23 cellular contexts compared by ENCODE assay signal in genomic region chr2:234249006-234249405, GRCh38.
DNase-seq lines count a peak whose midpoint lies in the region; ATAC-seq, FAIRE-seq and TF ChIP-seq lines count a peak whose summit lies in the region.
"Had no signal": no experiment of that assay in that cellular context is flagged by ENCODE, and none has a peak within 500 bp of the region (broad histone marks: within the 10 kb centered on the region; RNA-seq: fewer than 3 reads in every experiment).

No MANE protein-coding gene starts in this region.

- no TSS peak for BruUV-seq in OCI-LY7 (replicated peaks; lab: Mats Ljungman, UMichigan)

- H4K20me1 ChIP-seq in OCI-LY7 (ENCODE audit: insufficient read depth, low read length) (no peaks in the 10 kb centered on the region), osteoblast (ENCODE audit: insufficient read depth, low read length) (no peaks in the 10 kb centered on the region), GM23338 (replicated peaks; ENCODE audit: insufficient read depth) (no peaks in the 10 kb centered on the region)

- intact Hi-C loops in OCI-LY7 (cut with micrococcal nuclease; ENCODE audit: unreplicated experiment) (no loop called here), adrenal gland (cut with DNase I) (no loop called here)

- peaks cover 6 to 14% (median 11%) of the 10 kb centered on the region in 4 donors for H3K4me1 Mint-ChIP-seq in CD4-positive, CD25-positive, alpha-beta regulatory T cell
- H3K4me1 Mint-ChIP-seq in GM23338: no peaks in the 10 kb centered on the region; the same call in 2 of the 3 replicates

- no peaks in the 10 kb centered on the region for H3K9me3 ChIP-seq in CD4-positive, CD25-positive, alpha-beta regulatory T cell (ENCODE audit: control insufficient read depth in 2 of 2, low read length in 2 of 2)
- H3K9me3 ChIP-seq in OCI-LY7 (ENCODE audit: low read length) (no peaks in the 10 kb centered on the region), osteoblast (ENCODE audit: low read depth, low read length) (no peaks in the 10 kb centered on the region), WERI-Rb-1 (ENCODE audit: severe bottlenecking) (peaks cover 4% of the 10 kb centered on the region), adrenal gland (replicated peaks in 1 of 3) (no peaks in the 10 kb centered on the region)
- H3K9me3 ChIP-seq: BE2C, spleen, thoracic aorta, vagina had no signal

- ATAC-seq in CD4-positive, CD25-positive, alpha-beta regulatory T cell (ENCODE audit: low read depth in 2 of 2): no peak
- no peak for ATAC-seq in GM23338

- H3K9me3 Mint-ChIP-seq in CD4-positive, CD25-positive, alpha-beta regulatory T cell: no peaks in the 10 kb centered on the region
- H3K9me3 Mint-ChIP-seq in GM23338: peaks cover 19% of the 10 kb centered on the region
- H3K9me3 Mint-ChIP-seq: activated T-cell treated with anti-CD3 and anti-CD28 coated beads, Interleukin-2, amount 50 U/mL, for 24 hours had no signal

- CTCF ChIA-PET in OCI-LY7 (lab: Charles Lee; ENCODE audit: unreplicated experiment): no interaction called here

- H3K4me3 ChIP-seq in CD4-positive, CD25-positive, alpha-beta regulatory T cell (ENCODE audit: low read depth, low read length): no peak overlapping the region
- H3K4me3 ChIP-seq in OCI-LY7 (ENCODE audit: low read depth, low read length, poor library complexity, severe bottlenecking) (no peak overlapping the region), bronchial epithelial cell (ENCODE audit: low read depth, low read length) (no peak overlapping the region), osteoblast (ENCODE audit: insufficient read depth, low read length) (no peak overlapping the region), GM23338 (no peak overlapping the region), WERI-Rb-1 (ENCODE audit: low read depth, low read length) (no peak overlapping the region), adrenal gland (no peak overlapping the region)
- H3K4me3 ChIP-seq: lung, spleen, thoracic aorta, vagina had no signal

- H3K27me3 ChIP-seq in CD4-positive, CD25-positive, alpha-beta regulatory T cell (ENCODE audit: control insufficient read depth, insufficient read depth, low read length): no peaks in the 10 kb centered on the region
- H3K27me3 ChIP-seq in bronchial epithelial cell (ENCODE audit: control insufficient read depth, insufficient read depth, low read length) (no peaks in the 10 kb centered on the region), osteoblast (ENCODE audit: insufficient read depth, low read length) (no peaks in the 10 kb centered on the region), GM23338 (ENCODE audit: insufficient read depth) (no peaks in the 10 kb centered on the region), WERI-Rb-1 (ENCODE audit: insufficient read depth, low read depth, severe bottlenecking) (no peaks in the 10 kb centered on the region), adrenal gland (no peaks in the 10 kb centered on the region)
- H3K27me3 ChIP-seq: BE2C, spleen, vagina had no signal

- peaks cover 4% of the 10 kb centered on the region for H3K4me1 ChIP-seq in CD4-positive, CD25-positive, alpha-beta regulatory T cell (ENCODE audit: control insufficient read depth, insufficient read depth, low read length, poor library complexity, severe bottlenecking)
- H3K4me1 ChIP-seq in OCI-LY7 (ENCODE audit: insufficient read depth, low read length, poor library complexity, severe bottlenecking): no peaks in the 10 kb centered on the region
- H3K4me1 ChIP-seq in osteoblast (ENCODE audit: insufficient read depth, low read length): peaks cover 53% of the 10 kb centered on the region
- peaks cover 4% of the 10 kb centered on the region; the same call in 1 of the 2 replicates for H3K4me1 ChIP-seq in GM23338 (ENCODE audit: insufficient read depth)
- H3K4me1 ChIP-seq in adrenal gland (replicated peaks in 1 of 2): no peaks in the 10 kb centered on the region
- H3K4me1 ChIP-seq: BE2C had no signal

- TF ChIP-seq CTCF in OCI-LY7 (conservative IDR thresholded peaks at IDR 0.05; ENCODE audit: low read length): 0 out of 2 replicates have a peak, but pooled peaks have one; percentile 16
- no peak for TF ChIP-seq CTCF in bronchial epithelial cell (IDR thresholded peaks at IDR 0.05; ENCODE audit: insufficient read depth, low read length, severe bottlenecking)
- no peak for TF ChIP-seq CTCF in osteoblast (IDR thresholded peaks at IDR 0.05; ENCODE audit: extremely low read depth, low read depth, low read length)
- TF ChIP-seq CTCF in GM23338 (conservative IDR thresholded peaks at IDR 0.05; ENCODE audit: low read depth in 2 of 2): 0 out of 4 replicates have a peak, but pooled peaks of 1 of the 2 experiments have one; percentile 11
- TF ChIP-seq CTCF in WERI-Rb-1 (IDR thresholded peaks at IDR 0.05; ENCODE audit: low read depth, low read length): no peak
- TF ChIP-seq CTCF in adrenal gland (IDR thresholded peaks at IDR 0.05): no peak

- H3K27ac Mint-ChIP-seq in CD4-positive, CD25-positive, alpha-beta regulatory T cell: peak overlapping the region in 2 of 3 donors; percentile 6 to 64
- H3K27ac Mint-ChIP-seq in GM23338: no peak overlapping the region
- H3K27ac Mint-ChIP-seq: activated T-cell treated with anti-CD3 and anti-CD28 coated beads, Interleukin-2, amount 50 U/mL, for 24 hours had no signal

- no peak overlapping the region for H2AFZ ChIP-seq in OCI-LY7 (ENCODE audit: low read length)
- H2AFZ ChIP-seq in osteoblast (ENCODE audit: low read length): no peak overlapping the region
- H2AFZ ChIP-seq in GM23338: no peak overlapping the region

- no peaks in the 10 kb centered on the region for H3K36me3 ChIP-seq in CD4-positive, CD25-positive, alpha-beta regulatory T cell (ENCODE audit: control insufficient read depth, insufficient read depth, low read length)
- H3K36me3 ChIP-seq in OCI-LY7 (ENCODE audit: insufficient read depth, low read length) (no peaks in the 10 kb centered on the region), bronchial epithelial cell (ENCODE audit: control insufficient read depth, insufficient read depth, low read length) (no peaks in the 10 kb centered on the region), osteoblast (ENCODE audit: insufficient read depth, low read length) (no peaks in the 10 kb centered on the region), GM23338 (ENCODE audit: insufficient read depth) (no peaks in the 10 kb centered on the region), WERI-Rb-1 (no peaks in the 10 kb centered on the region), adrenal gland (replicated peaks in 1 of 2) (no peaks in the 10 kb centered on the region)
- H3K36me3 ChIP-seq: BE2C, spleen, thoracic aorta, vagina had no signal

- H3K4me3 Mint-ChIP-seq in CD4-positive, CD25-positive, alpha-beta regulatory T cell: no peak overlapping the region
- H3K4me3 Mint-ChIP-seq in GM23338: no peak overlapping the region
- H3K4me3 Mint-ChIP-seq: activated T-cell treated with anti-CD3 and anti-CD28 coated beads, Interleukin-2, amount 50 U/mL, for 24 hours had no signal

- H3K36me3 Mint-ChIP-seq in CD4-positive, CD25-positive, alpha-beta regulatory T cell: peaks cover 2% of the 10 kb centered on the region
- peaks cover 10% of the 10 kb centered on the region; the same call in 1 of the 3 replicates for H3K36me3 Mint-ChIP-seq in GM23338 (ENCODE audit: low read depth)

- FAIRE-seq in bronchial epithelial cell (lab: Jason Lieb, UNC): no peak

- 78 to 85% (median 84%) methylated on average over 3 of the region's 3 CpGs for WGBS in adrenal gland, 4 donors

- TF ChIP-seq POLR2A in adrenal gland (IDR thresholded peaks at IDR 0.05): no peak

- no peak overlapping the region for H3K27ac ChIP-seq in CD4-positive, CD25-positive, alpha-beta regulatory T cell (ENCODE audit: insufficient read depth, low read length, poor library complexity, severe bottlenecking)
- H3K27ac ChIP-seq in OCI-LY7 (ENCODE audit: low read depth, low read length, poor library complexity, severe bottlenecking) (no peak overlapping the region), osteoblast (ENCODE audit: low read depth, low read length) (peak overlapping the region; percentile 96), GM23338 (ENCODE audit: low read depth) (no peak overlapping the region), WERI-Rb-1 (no peak overlapping the region), adrenal gland (no peak overlapping the region)
- H3K27ac ChIP-seq: spleen, thoracic aorta, vagina had no signal

- H3F3A ChIP-seq in GM23338 (replicated peaks; ENCODE audit: low read depth): no peaks in the 10 kb centered on the region

- POLR2A ChIA-PET in OCI-LY7 (lab: Charles Lee): no interaction called here

- H3K27me3 Mint-ChIP-seq in CD4-positive, CD25-positive, alpha-beta regulatory T cell: no peaks in the 10 kb centered on the region
- H3K27me3 Mint-ChIP-seq in GM23338 (ENCODE audit: insufficient read depth, low read depth, poor library complexity): no peaks in the 10 kb centered on the region
- H3K27me3 Mint-ChIP-seq: activated T-cell treated with anti-CD3 and anti-CD28 coated beads, Interleukin-2, amount 50 U/mL, for 24 hours had no signal

- no peak for DNase-seq in CD4-positive, CD25-positive, alpha-beta regulatory T cell
- DNase-seq in OCI-LY7 (ENCODE audit: low spot score) (no peak), bronchial epithelial cell (ENCODE audit: low read depth) (peak; percentile 12), osteoblast (ENCODE audit: insufficient read length, low spot score, missing footprints) (peak; percentile 51), GM23338 (ENCODE audit: low spot score) (no peak), WERI-Rb-1 (no peak), adrenal gland (no peak)
- DNase-seq: activated naive CD4-positive, alpha-beta T cell; activated T-cell treated with anti-CD3 and anti-CD28 coated beads, Interleukin-2, amount 50 U/mL, for 24 hours; BE2C; cerebellar nuclear complex; effector CD4-positive, alpha-beta T cell; KBM-7; NCI-H146; NCI-H524; occipital lobe; spleen; stimulated activated CD4-positive, alpha-beta T cell treated with anti-CD3 and anti-CD28 coated beads, Interleukin-4, amount 100 ng/mL, for 1 hour; stimulated activated naive CD4-positive, alpha-beta T cell; T1000 had no signal

- no peak overlapping the region for H3K4me2 ChIP-seq in OCI-LY7 (ENCODE audit: low read length)
- no peak overlapping the region for H3K4me2 ChIP-seq in osteoblast (ENCODE audit: insufficient read depth, low read length)
- no peak overlapping the region for H3K4me2 ChIP-seq in GM23338

- H3K79me2 ChIP-seq in OCI-LY7 (ENCODE audit: insufficient read depth, low read depth, low read length) (no peaks in the 10 kb centered on the region), osteoblast (ENCODE audit: insufficient read depth, low read length) (no peaks in the 10 kb centered on the region), GM23338 (replicated peaks; ENCODE audit: insufficient read depth) (no peaks in the 10 kb centered on the region)

- H3K9me2 ChIP-seq in OCI-LY7 (ENCODE audit: insufficient read depth, low read length) (no peaks in the 10 kb centered on the region), GM23338 (ENCODE audit: insufficient read depth) (no peaks in the 10 kb centered on the region)

Comparison
In these comparisons a context has a peak if more than half of its experiments do, and no peak if none do; other contexts are left out.
1. DNase-seq: peak in bronchial epithelial cell (single experiment) and osteoblast (single experiment); none in CD4-positive, CD25-positive, alpha-beta regulatory T cell (0 of 3), OCI-LY7 (single experiment), GM23338 (single experiment), WERI-Rb-1 (single experiment) and adrenal gland (0 of 7).